21 cellular contexts compared by ENCODE assay signal in genomic region chr1:207006914-207007313, GRCh38. TPM values are rescaled to one million over a fixed set of nuclear protein-coding genes. Genes with fewer than 3 reads are reported as not detected.
DNase-seq lines count a peak whose midpoint lies in the region; ATAC-seq and TF ChIP-seq lines count a peak whose summit lies in the region.
"Had no signal": no experiment of that assay in that cellular context is flagged by ENCODE, and none has a peak within 500 bp of the region (broad histone marks: within the 10 kb centered on the region; RNA-seq: fewer than 3 reads in every experiment).

No MANE protein-coding gene starts in this region.

- H4K20me1 ChIP-seq in HCT116 (ENCODE audit: insufficient read depth) = no peaks in the 10 kb centered on the region
- H4K20me1 ChIP-seq in Karpas-422 (ENCODE audit: insufficient read depth, low read depth, low read length) = no peaks in the 10 kb centered on the region

- H3K9me2 ChIP-seq in HCT116 (ENCODE audit: insufficient read depth) (no peaks in the 10 kb centered on the region), Karpas-422 (replicated peaks; ENCODE audit: insufficient read depth, low read length) (no peaks in the 10 kb centered on the region)

- H3K4me1 ChIP-seq in HCT116 (ENCODE audit: control insufficient read depth in 1 of 2, insufficient read depth in 2 of 2, low read length in 2 of 2) (peaks cover 27 to 71% of the 10 kb centered on the region in 2 experiments), lower lobe of right lung (peaks cover 42% of the 10 kb centered on the region), stomach (peaks cover 50 to 84% (median 69%) of the 10 kb centered on the region in 4 donors), HAP-1 (peaks cover 15% of the 10 kb centered on the region), Karpas-422 (ENCODE audit: low read length) (no peaks in the 10 kb centered on the region)
- H3K4me1 ChIP-seq: gastrocnemius medialis, uterus had no signal

- in situ Hi-C loops in brain microvascular endothelial cell (cut with HindIII; ENCODE audit: low pct_ligation_motif_present, low sequenced_read_pairs) = no loop called here
- in situ Hi-C loops in HAP-1 (cut with MboI; ENCODE audit: low sequenced_read_pairs) = no loop called here

- H3K36me3 ChIP-seq in HCT116 (ENCODE audit: control insufficient read depth in 1 of 2, insufficient read depth in 2 of 2, low read length in 2 of 2) (no peaks in the 10 kb centered on the region), brain microvascular endothelial cell (replicated peaks) (no peaks in the 10 kb centered on the region), lower lobe of right lung (no peaks in the 10 kb centered on the region), stomach (no peaks in the 10 kb centered on the region), HAP-1 (replicated peaks) (no peaks in the 10 kb centered on the region), Karpas-422 (ENCODE audit: insufficient read depth, low read length) (no peaks in the 10 kb centered on the region)
- H3K36me3 ChIP-seq: gastrocnemius medialis, uterus had no signal

- intact Hi-C loops in HCT116 (cut with micrococcal nuclease) = no loop called here
- intact Hi-C loops in lower lobe of right lung (cut with DNase I) = no loop called here
- intact Hi-C loops in stomach (cut with DNase I; ENCODE audit: low total_unique reads) = no loop called here

- POLR2A ChIA-PET in HCT116 (lab: Charles Lee) = no interaction called here

- H2AFZ ChIP-seq in HCT116 (ENCODE audit: low read depth, low read length, poor library complexity, severe bottlenecking) (no peak overlapping the region), Karpas-422 (ENCODE audit: low read length) (no peak overlapping the region)

- RAD21 ChIA-PET in HCT116 (lab: Charles Lee; ENCODE audit: low non-redundant PET in 1 of 2, low total read pairs in 2 of 2, uncharacterized antibody in 2 of 2, unreplicated experiment in 2 of 2) = no interaction called here

- no peaks in the 10 kb centered on the region; a peak in 1 of 4 replicates for H3K9me3 ChIP-seq in HCT116 (ENCODE audit: control insufficient read depth in 1 of 2, insufficient read depth in 1 of 2, low read depth in 1 of 2, low read length in 2 of 2)
- H3K9me3 ChIP-seq in lower lobe of right lung = no peaks in the 10 kb centered on the region
- no peaks in the 10 kb centered on the region for H3K9me3 ChIP-seq in stomach
- H3K9me3 ChIP-seq in HAP-1 = peaks cover 6% of the 10 kb centered on the region
- no peaks in the 10 kb centered on the region for H3K9me3 ChIP-seq in Karpas-422 (ENCODE audit: low read length)
- H3K9me3 ChIP-seq: gastrocnemius medialis, uterus had no signal

- CTCF ChIA-PET in HCT116 (lab: Charles Lee) = interaction anchor here (2.3 kb wide), 1 partner anchor 18 kb away, joined by 5 read pairs; no protein-coding TSS in a partner anchor

- H3K4me2 ChIP-seq in HCT116 (ENCODE audit: low read length) (peak overlapping the region; percentile 71), Karpas-422 (ENCODE audit: low read depth, low read length, poor library complexity, severe bottlenecking) (no peak overlapping the region)

- TF ChIP-seq CTCF in HCT116 (IDR thresholded peaks at IDR 0.05 in 2 of 3, conservative IDR thresholded peaks at IDR 0.05 in 1 of 3; ENCODE audit: borderline replicate concordance in 1 of 3, insufficient read depth in 1 of 3, low read depth in 2 of 3, low read length in 2 of 3) (no peak), brain microvascular endothelial cell (IDR thresholded peaks at IDR 0.05; ENCODE audit: low read depth, low read length, missing control alignments) (no peak), lower lobe of right lung (IDR thresholded peaks at IDR 0.05) (no peak), stomach (IDR thresholded peaks at IDR 0.05) (no peak)

- H3K27ac ChIP-seq in HCT116 (ENCODE audit: low read depth, low read length) (peak overlapping the region; percentile 56; the same call in 1 of the 2 replicates), brain microvascular endothelial cell (peak overlapping the region; percentile 35), lower lobe of right lung (peak overlapping the region; percentile 72), stomach (peak overlapping the region; percentile 46 to 94 (median 83)), Karpas-422 (ENCODE audit: low read length) (no peak overlapping the region)
- H3K27ac ChIP-seq: gastrocnemius medialis, uterus had no signal

- H3K27me3 ChIP-seq in HCT116 (ENCODE audit: insufficient read depth, low read length) (no peaks in the 10 kb centered on the region), brain microvascular endothelial cell (replicated peaks) (no peaks in the 10 kb centered on the region), lower lobe of right lung (ENCODE audit: low read depth) (no peaks in the 10 kb centered on the region), stomach (no peaks in the 10 kb centered on the region), HAP-1 (ENCODE audit: low read depth) (no peaks in the 10 kb centered on the region), Karpas-422 (ENCODE audit: low read length) (no peaks in the 10 kb centered on the region)
- H3K27me3 ChIP-seq: gastrocnemius medialis, uterus had no signal

- H3K79me2 ChIP-seq in HCT116 (ENCODE audit: insufficient read depth, low read length) = no peaks in the 10 kb centered on the region
- no peaks in the 10 kb centered on the region for H3K79me2 ChIP-seq in Karpas-422 (ENCODE audit: low read length)

- H3K4me3 ChIP-seq in HCT116 (replicated peaks in 1 of 2; ENCODE audit: low read depth in 1 of 2, low read length in 2 of 2) (peak overlapping the region in 1 of 2 experiments; percentile 33; a peak in 2 of 4 replicates), brain microvascular endothelial cell (ENCODE audit: low read depth, low read length) (no peak overlapping the region), lower lobe of right lung (no peak overlapping the region), stomach (no peak overlapping the region), HAP-1 (no peak overlapping the region), Karpas-422 (ENCODE audit: low read length) (no peak overlapping the region)
- H3K4me3 ChIP-seq: gastrocnemius medialis, uterus had no signal

- 43 to 69% (median 54%) methylated on average over 3 of the region's 3 CpGs for WGBS in stomach, 5 donors

- TSS peak; percentile 94 for BruUV-seq in HCT116 (replicated peaks; lab: Mats Ljungman, UMichigan)

- TF ChIP-seq POLR2A in HCT116 (IDR thresholded peaks at IDR 0.05; ENCODE audit: borderline replicate concordance, extremely low read depth, insufficient read depth, insufficient read length) (no peak), stomach (IDR thresholded peaks at IDR 0.05) (no peak)

- peak; percentile 38 for ATAC-seq in HCT116
- no peak for ATAC-seq in lower lobe of right lung
- ATAC-seq: gastrocnemius medialis; stimulated activated naive B cell treated with anti-CD40 and anti-IgM and Interleukin-4, amounts not matched to agents 10 μg/mL and 1 μg/mL and 100 μg/mL, for 72 hours had no signal

- H3K9ac ChIP-seq in HCT116 (ENCODE audit: low read length) (peak overlapping the region; percentile 62), Karpas-422 (ENCODE audit: low read length) (no peak overlapping the region)

- TF ChIP-seq EP300 in stomach (IDR thresholded peaks at IDR 0.05) = no peak

- no peak for TF ChIP-seq RAD21 in HCT116 (IDR thresholded peaks at IDR 0.05; ENCODE audit: low read depth)

- no peak for DNase-seq in HCT116 (ENCODE audit: low read depth, low spot score)
- no peak for DNase-seq in brain microvascular endothelial cell
- no peak for DNase-seq in lower lobe of right lung
- no peak for DNase-seq in stomach
- DNase-seq in HAP-1 (ENCODE audit: low spot score in 2 of 2) = no peak
- no peak for DNase-seq in Karpas-422
- DNase-seq in EL = no peak
- DNase-seq in ecto neural progenitor cell (ENCODE audit: low spot score) = no peak
- DNase-seq: central memory CD4-positive, alpha-beta T cell; DMS 273 treated with DMSO at 0.1 percent for 48 hours; gastrocnemius medialis; left cardiac atrium; NCI-H187 treated with DMSO at 0.1 percent for 48 hours; posterior cingulate gyrus; stimulated activated naive B cell treated with anti-CD40 and anti-IgM and Interleukin-4, amounts not matched to agents 10 μg/mL and 1 μg/mL and 100 μg/mL, for 72 hours; uterus had no signal

TF ChIP-seq in HCT116, 20 proteins besides CTCF, POLR2A, EP300 and RAD21 (continues in another document):
- TF ChIP-seq EZH2phosphoT487 (IDR thresholded peaks at IDR 0.05; ENCODE audit: borderline replicate concordance) (no peak), SIN3A (IDR thresholded peaks at IDR 0.05; ENCODE audit: low read depth) (no peak), YY1 (IDR thresholded peaks at IDR 0.05; ENCODE audit: extremely low read depth, insufficient replicate concordance, low read depth, low read length) (no peak)

RNA-seq across cellular contexts. Expression of gene C1orf116, which starts 25.6 kb away (rescaled TPM):
- total RNA-seq in HCT116 (2021; ENCODE audit: unreplicated experiment) (3.6 TPM), lower lobe of right lung (123 TPM), stomach (10 to 100 TPM; 18.0 to 91.7 (median 59.5) TPM)
- polyA plus RNA-seq in HCT116 (2012) = 3.3 and 4.8 TPM in 2 replicates
- polyA plus RNA-seq in stomach = 10 to 100 TPM; 17.1 to 50.4 (median 29.7) TPM
- not detected in 2 replicates for total RNA-seq in Karpas-422 (2014; rRNA removed; shearing (Covaris generic); ENCODE audit: low replicate concordance)
- total RNA-seq: activated CD8-positive, alpha-beta memory T cell treated with anti-CD3 and anti-CD28 coated beads for 36 hours; activated T-helper 2 cell treated with anti-CD3 and anti-CD28 coated beads, Interferon-gamma antibody, Interleukin-2, Interleukin-4, amounts not matched to agents 10 μg/mL and 5 μg/mL and 100 μg/mL, durations not matched to agents 14 hours and 24 hours and 36 hours; NCI-H460 had no signal
- polyA plus RNA-seq: BJ had no signal

RNA-seq across cellular contexts. Expression of gene FCAMR, which starts 36.7 kb away (rescaled TPM):
- total RNA-seq in HCT116 (2021; ENCODE audit: unreplicated experiment) (not detected), lower lobe of right lung (not detected), stomach (under 1 TPM in 2 of 5 donors, not detected in 3; 0.37 to 0.58 TPM)
- not detected in 2 replicates for polyA plus RNA-seq in HCT116 (2012)
- under 1 TPM in 1 of 3 donors, not detected in 2; 0.30 TPM for polyA plus RNA-seq in stomach
- not detected in 2 replicates for total RNA-seq in Karpas-422 (2014; rRNA removed; shearing (Covaris generic); ENCODE audit: low replicate concordance)
- total RNA-seq: activated CD8-positive, alpha-beta memory T cell treated with anti-CD3 and anti-CD28 coated beads for 36 hours; activated T-helper 2 cell treated with anti-CD3 and anti-CD28 coated beads, Interferon-gamma antibody, Interleukin-2, Interleukin-4, amounts not matched to agents 10 μg/mL and 5 μg/mL and 100 μg/mL, durations not matched to agents 14 hours and 24 hours and 36 hours; gastrocnemius medialis; left cardiac atrium; myocyte; NCI-H460; uterus had no signal
- polyA plus RNA-seq: BJ had no signal

RNA-seq across cellular contexts. Expression of gene YOD1, which starts 44.1 kb away (rescaled TPM):
- total RNA-seq in HCT116 (2021; ENCODE audit: unreplicated experiment) = 13.6 TPM
- polyA plus RNA-seq in HCT116 (2012) = 5.1 and 6.2 TPM in 2 replicates
- total RNA-seq in lower lobe of right lung = 7.9 TPM
- 10 to 100 TPM in 2 of 5 donors, 1 to 10 TPM in 3; 2.3 to 47.9 (median 9.4) TPM for total RNA-seq in stomach
- 1 to 10 TPM; 1.5 to 3.2 (median 1.5) TPM for polyA plus RNA-seq in stomach
- not detected in 2 replicates for total RNA-seq in Karpas-422 (2014; rRNA removed; shearing (Covaris generic); ENCODE audit: low replicate concordance)

RNA-seq across cellular contexts. Expression of gene PFKFB2, which starts 46.2 kb away (rescaled TPM):
- total RNA-seq in HCT116 (2021; ENCODE audit: unreplicated experiment) = 13.9 TPM
- 3.7 and 4.1 TPM in 2 replicates for polyA plus RNA-seq in HCT116 (2012)
- 41.5 TPM for total RNA-seq in lower lobe of right lung
- 10 to 100 TPM in 4 of 5 donors, 1 to 10 TPM in 1; 2.3 to 97.3 (median 29.1) TPM for total RNA-seq in stomach
- polyA plus RNA-seq in stomach = 1 to 10 TPM; 5.1 to 9.3 (median 6.7) TPM
- total RNA-seq in Karpas-422 (2014; rRNA removed; shearing (Covaris generic); ENCODE audit: low replicate concordance) = 0.07 TPM in 1 of 2 replicates, not detected in the other
